In genomic region chr2:24365051-24365450, GRCh38 we compare ENCODE assay signal across 1 cellular context.
TF ChIP-seq lines count a peak whose summit lies in the region.

No MANE protein-coding gene starts in this region.

TF ChIP-seq in GM12878, 131 proteins besides CTCF, POLR2A, EP300 and RAD21 (continued from another document):
- TF ChIP-seq ZNF687 (IDR thresholded peaks at IDR 0.05) (peak; percentile 31; the same call in 1 of the 2 replicates), RFX5 (IDR thresholded peaks at IDR 0.05; ENCODE audit: low read depth, low read length) (no peak), TCF12 (IDR thresholded peaks at IDR 0.05; ENCODE audit: low read depth, low read length) (peak; percentile 62; the same call in 1 of the 2 replicates), NR2F1 (conservative IDR thresholded peaks at IDR 0.05) (peak; percentile 46), TAF1 (IDR thresholded peaks at IDR 0.05; ENCODE audit: borderline replicate concordance, low read depth, low read length) (0 out of 2 replicates have a peak, but pooled peaks have one; percentile 28), POLR2AphosphoS2 (IDR thresholded peaks at IDR 0.05; ENCODE audit: low read depth, low read length) (no peak), RB1 (IDR thresholded peaks at IDR 0.05; ENCODE audit: borderline replicate concordance) (no peak), HDGF (IDR thresholded peaks at IDR 0.05) (peak; percentile 78; the same call in 1 of the 2 replicates), SMAD5 (IDR thresholded peaks at IDR 0.05; ENCODE audit: low read depth) (no peak), EZH2 (IDR thresholded peaks at IDR 0.05; ENCODE audit: borderline replicate concordance, control insufficient read depth, low read depth, low read length) (no peak), EED (IDR thresholded peaks at IDR 0.05; ENCODE audit: low read depth) (peak; percentile 56; the same call in 1 of the 2 replicates), TCF3 (IDR thresholded peaks at IDR 0.05; ENCODE audit: borderline replicate concordance, insufficient read depth, low read depth, low read length) (peak; percentile 86; the same call in 1 of the 2 replicates)
